ENCODE assay signal across 8 cellular contexts in genomic region chr3:126752303-126753190, GRCh38. TPM values are rescaled to one million over a fixed set of nuclear protein-coding genes. Genes with fewer than 3 reads are reported as not detected.
DNase-seq lines count a peak whose midpoint lies in the region; ATAC-seq and TF ChIP-seq lines count a peak whose summit lies in the region.

No MANE protein-coding gene starts in this region.

- TF ChIP-seq CTCF in GM10248 (IDR thresholded peaks at IDR 0.05; ENCODE audit: control extremely low read depth, extremely low read depth, low read depth, missing control alignments), result peak; percentile 95
- peak; percentile 98 for TF ChIP-seq CTCF in epithelial cell of proximal tubule (conservative IDR thresholded peaks at IDR 0.05; ENCODE audit: low read depth, low read length)
- TF ChIP-seq CTCF in mucosa of descending colon (IDR thresholded peaks at IDR 0.05), result peak; percentile 66

- H3K36me3 ChIP-seq in mucosa of descending colon (ENCODE audit: low read depth), result no peaks in the 10 kb centered on the region

- H3K4me3 Mint-ChIP-seq in stimulated activated naive B cell treated with anti-CD40 and anti-IgM and Interleukin-4, amounts not matched to agents 10 μg/mL and 1 μg/mL and 100 μg/mL, for 72 hours, result no peak overlapping the region

- no peaks in the 10 kb centered on the region for H3K4me1 ChIP-seq in mucosa of descending colon (ENCODE audit: low read depth)

- no peak overlapping the region for H3K27ac Mint-ChIP-seq in stimulated activated naive B cell treated with anti-CD40 and anti-IgM and Interleukin-4, amounts not matched to agents 10 μg/mL and 1 μg/mL and 100 μg/mL, for 72 hours

- CTCF ChIA-PET in GM10248 (lab: Yijun Ruan, JAX), result interaction anchor here (0.6 to 7.6 kb wide), 43 partner anchors 9 to 795 kb away, joined by 3 to 50 read pairs (median 4); partner anchors contain the start of genes CHCHD6 and PLXNA1

- H3K9me3 Mint-ChIP-seq in stimulated activated naive B cell treated with anti-CD40 and anti-IgM and Interleukin-4, amounts not matched to agents 10 μg/mL and 1 μg/mL and 100 μg/mL, for 72 hours, result no peaks in the 10 kb centered on the region

- H3K4me3 ChIP-seq in epithelial cell of proximal tubule (ENCODE audit: low read depth, low read length) (no peak overlapping the region), mucosa of descending colon (no peak overlapping the region)

- ATAC-seq in HG03175 (IDR thresholded peaks at IDR 0.05; ENCODE audit: unreplicated experiment) (peak; percentile 81), mucosa of descending colon (peak; percentile 85), GM18858 (IDR thresholded peaks at IDR 0.05; ENCODE audit: unreplicated experiment) (no peak)
- peak; percentile 97 to 98 for ATAC-seq in stimulated activated naive B cell treated with anti-CD40 and anti-IgM and Interleukin-4, amounts not matched to agents 10 μg/mL and 1 μg/mL and 100 μg/mL, for 72 hours (replicated peaks)

- peak; percentile 82 for DNase-seq in GM10248 (ENCODE audit: extremely low spot score)
- peak; percentile 54 for DNase-seq in NCI-H526 treated with DMSO at 0.1 percent for 48 hours (lab: John Stamatoyannopoulos, UW)
- DNase-seq in activated CD8-positive, alpha-beta memory T cell treated with anti-CD3 and anti-CD28 coated beads for 48 hours (ENCODE audit: low read depth in 2 of 3, low spot score in 2 of 3), result peak; percentile 10 to 23 (median 14)
- DNase-seq in epithelial cell of proximal tubule (ENCODE audit: low read depth), result no peak
- DNase-seq in mucosa of descending colon, result peak; percentile 61 to 86 (median 83)
- DNase-seq in stimulated activated naive B cell treated with anti-CD40 and anti-IgM and Interleukin-4, amounts not matched to agents 10 μg/mL and 1 μg/mL and 100 μg/mL, for 72 hours, result peak; percentile 61

- no peaks in the 10 kb centered on the region for H3K27me3 Mint-ChIP-seq in stimulated activated naive B cell treated with anti-CD40 and anti-IgM and Interleukin-4, amounts not matched to agents 10 μg/mL and 1 μg/mL and 100 μg/mL, for 72 hours

- intact Hi-C loops in mucosa of descending colon (cut with DNase I, micrococcal nuclease), result loop anchor here in 1 of 2 donors (10.0 kb wide), 1 partner anchor 242 kb away; no protein-coding TSS in a partner anchor

- H3K9me3 ChIP-seq in mucosa of descending colon, result no peaks in the 10 kb centered on the region

- peaks cover 6 to 8% of the 10 kb centered on the region in 2 donors for H3K4me1 Mint-ChIP-seq in stimulated activated naive B cell treated with anti-CD40 and anti-IgM and Interleukin-4, amounts not matched to agents 10 μg/mL and 1 μg/mL and 100 μg/mL, for 72 hours

- POLR2A ChIA-PET in GM10248 (lab: Yijun Ruan, JAX), result no interaction called here

- H3K36me3 Mint-ChIP-seq in stimulated activated naive B cell treated with anti-CD40 and anti-IgM and Interleukin-4, amounts not matched to agents 10 μg/mL and 1 μg/mL and 100 μg/mL, for 72 hours, result peaks cover 1 to 23% of the 10 kb centered on the region in 2 donors

RNA-seq across cellular contexts. Expression of gene CHCHD6, which starts 48.5 kb away (rescaled TPM):
- total RNA-seq in epithelial cell of proximal tubule, result 13.8 and 38.2 TPM in 2 replicates
- total RNA-seq in mucosa of descending colon, result 1 to 10 TPM; 5.9 to 9.8 (median 6.5) TPM
